Comparison of ENCODE assay signal across 1 cellular context in the genomic region with DNA sequence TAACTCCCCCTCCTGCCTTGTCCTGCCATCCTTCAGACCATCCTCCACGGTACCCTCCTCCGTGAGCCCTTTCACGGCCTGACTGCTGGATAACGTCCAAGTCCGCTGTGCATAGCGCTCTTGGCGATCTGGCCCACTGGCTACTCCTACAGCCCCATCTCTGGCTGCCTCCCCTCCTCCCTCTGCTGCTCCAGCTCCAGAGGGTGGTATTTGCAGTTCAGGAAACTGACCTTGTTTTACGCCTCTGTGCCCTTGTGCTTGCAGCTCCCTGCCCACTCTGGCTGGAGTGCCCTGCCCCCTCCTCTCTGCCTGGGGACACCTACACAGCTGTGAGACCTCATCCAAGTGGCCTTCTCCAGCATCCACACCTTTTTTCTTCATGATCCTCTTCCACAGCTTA.
TF ChIP-seq lines count a peak whose summit lies in the region.

No MANE protein-coding gene starts in this region.

TF ChIP-seq in HepG2, 621 proteins besides CTCF, POLR2A, EP300 and RAD21 (continued from another document and continues in another):
- TF ChIP-seq, protein P1, sequence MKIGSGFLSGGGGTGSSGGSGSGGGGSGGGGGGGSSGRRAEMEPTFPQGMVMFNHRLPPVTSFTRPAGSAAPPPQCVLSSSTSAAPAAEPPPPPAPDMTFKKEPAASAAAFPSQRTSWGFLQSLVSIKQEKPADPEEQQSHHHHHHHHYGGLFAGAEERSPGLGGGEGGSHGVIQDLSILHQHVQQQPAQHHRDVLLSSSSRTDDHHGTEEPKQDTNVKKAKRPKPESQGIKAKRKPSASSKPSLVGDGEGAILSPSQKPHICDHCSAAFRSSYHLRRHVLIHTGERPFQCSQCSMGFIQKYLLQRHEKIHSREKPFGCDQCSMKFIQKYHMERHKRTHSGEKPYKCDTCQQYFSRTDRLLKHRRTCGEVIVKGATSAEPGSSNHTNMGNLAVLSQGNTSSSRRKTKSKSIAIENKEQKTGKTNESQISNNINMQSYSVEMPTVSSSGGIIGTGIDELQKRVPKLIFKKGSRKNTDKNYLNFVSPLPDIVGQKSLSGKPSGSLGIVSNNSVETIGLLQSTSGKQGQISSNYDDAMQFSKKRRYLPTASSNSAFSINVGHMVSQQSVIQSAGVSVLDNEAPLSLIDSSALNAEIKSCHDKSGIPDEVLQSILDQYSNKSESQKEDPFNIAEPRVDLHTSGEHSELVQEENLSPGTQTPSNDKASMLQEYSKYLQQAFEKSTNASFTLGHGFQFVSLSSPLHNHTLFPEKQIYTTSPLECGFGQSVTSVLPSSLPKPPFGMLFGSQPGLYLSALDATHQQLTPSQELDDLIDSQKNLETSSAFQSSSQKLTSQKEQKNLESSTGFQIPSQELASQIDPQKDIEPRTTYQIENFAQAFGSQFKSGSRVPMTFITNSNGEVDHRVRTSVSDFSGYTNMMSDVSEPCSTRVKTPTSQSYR (CRISPR knock-in tag; IDR thresholded peaks at IDR 0.05; ENCODE audit: borderline replicate concordance) = peak; percentile 91
- TF ChIP-seq, protein P2, sequence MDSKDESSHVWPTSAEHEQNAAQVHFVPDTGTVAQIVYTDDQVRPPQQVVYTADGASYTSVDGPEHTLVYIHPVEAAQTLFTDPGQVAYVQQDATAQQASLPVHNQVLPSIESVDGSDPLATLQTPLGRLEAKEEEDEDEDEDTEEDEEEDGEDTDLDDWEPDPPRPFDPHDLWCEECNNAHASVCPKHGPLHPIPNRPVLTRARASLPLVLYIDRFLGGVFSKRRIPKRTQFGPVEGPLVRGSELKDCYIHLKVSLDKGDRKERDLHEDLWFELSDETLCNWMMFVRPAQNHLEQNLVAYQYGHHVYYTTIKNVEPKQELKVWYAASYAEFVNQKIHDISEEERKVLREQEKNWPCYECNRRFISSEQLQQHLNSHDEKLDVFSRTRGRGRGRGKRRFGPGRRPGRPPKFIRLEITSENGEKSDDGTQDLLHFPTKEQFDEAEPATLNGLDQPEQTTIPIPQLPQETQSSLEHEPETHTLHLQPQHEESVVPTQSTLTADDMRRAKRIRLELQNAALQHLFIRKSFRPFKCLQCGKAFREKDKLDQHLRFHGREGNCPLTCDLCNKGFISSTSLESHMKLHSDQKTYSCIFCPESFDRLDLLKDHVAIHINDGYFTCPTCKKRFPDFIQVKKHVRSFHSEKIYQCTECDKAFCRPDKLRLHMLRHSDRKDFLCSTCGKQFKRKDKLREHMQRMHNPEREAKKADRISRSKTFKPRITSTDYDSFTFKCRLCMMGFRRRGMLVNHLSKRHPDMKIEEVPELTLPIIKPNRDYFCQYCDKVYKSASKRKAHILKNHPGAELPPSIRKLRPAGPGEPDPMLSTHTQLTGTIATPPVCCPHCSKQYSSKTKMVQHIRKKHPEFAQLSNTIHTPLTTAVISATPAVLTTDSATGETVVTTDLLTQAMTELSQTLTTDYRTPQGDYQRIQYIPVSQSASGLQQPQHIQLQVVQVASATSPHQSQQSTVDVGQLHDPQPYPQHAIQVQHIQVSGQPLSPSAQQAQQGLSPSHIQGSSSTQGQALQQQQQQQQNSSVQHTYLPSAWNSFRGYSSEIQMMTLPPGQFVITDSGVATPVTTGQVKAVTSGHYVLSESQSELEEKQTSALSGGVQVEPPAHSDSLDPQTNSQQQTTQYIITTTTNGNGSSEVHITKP (CRISPR knock-in tag; IDR thresholded peaks at IDR 0.05; ENCODE audit: low read depth) = no peak
- TF ChIP-seq NFIC (IDR thresholded peaks at IDR 0.05; ENCODE audit: low read length) = no peak
- no peak for TF ChIP-seq HDAC6 (IDR thresholded peaks at IDR 0.05; ENCODE audit: low read depth, low read length)
- TF ChIP-seq HOXA7 (CRISPR knock-in tag; IDR thresholded peaks at IDR 0.05) = no peak
- TF ChIP-seq CCAR2 (optimal IDR thresholded peaks at IDR 0.05; ENCODE audit: low read depth, low read length) = no peak
- peak; percentile 93 for TF ChIP-seq ESRRA (CRISPR knock-in tag; IDR thresholded peaks at IDR 0.05; ENCODE audit: low read depth)
- TF ChIP-seq, protein P3, sequence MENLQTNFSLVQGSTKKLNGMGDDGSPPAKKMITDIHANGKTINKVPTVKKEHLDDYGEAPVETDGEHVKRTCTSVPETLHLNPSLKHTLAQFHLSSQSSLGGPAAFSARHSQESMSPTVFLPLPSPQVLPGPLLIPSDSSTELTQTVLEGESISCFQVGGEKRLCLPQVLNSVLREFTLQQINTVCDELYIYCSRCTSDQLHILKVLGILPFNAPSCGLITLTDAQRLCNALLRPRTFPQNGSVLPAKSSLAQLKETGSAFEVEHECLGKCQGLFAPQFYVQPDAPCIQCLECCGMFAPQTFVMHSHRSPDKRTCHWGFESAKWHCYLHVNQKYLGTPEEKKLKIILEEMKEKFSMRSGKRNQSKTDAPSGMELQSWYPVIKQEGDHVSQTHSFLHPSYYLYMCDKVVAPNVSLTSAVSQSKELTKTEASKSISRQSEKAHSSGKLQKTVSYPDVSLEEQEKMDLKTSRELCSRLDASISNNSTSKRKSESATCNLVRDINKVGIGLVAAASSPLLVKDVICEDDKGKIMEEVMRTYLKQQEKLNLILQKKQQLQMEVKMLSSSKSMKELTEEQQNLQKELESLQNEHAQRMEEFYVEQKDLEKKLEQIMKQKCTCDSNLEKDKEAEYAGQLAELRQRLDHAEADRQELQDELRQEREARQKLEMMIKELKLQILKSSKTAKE (CRISPR knock-in tag; IDR thresholded peaks at IDR 0.05; ENCODE audit: borderline replicate concordance) = no peak
- TF ChIP-seq, protein P4, sequence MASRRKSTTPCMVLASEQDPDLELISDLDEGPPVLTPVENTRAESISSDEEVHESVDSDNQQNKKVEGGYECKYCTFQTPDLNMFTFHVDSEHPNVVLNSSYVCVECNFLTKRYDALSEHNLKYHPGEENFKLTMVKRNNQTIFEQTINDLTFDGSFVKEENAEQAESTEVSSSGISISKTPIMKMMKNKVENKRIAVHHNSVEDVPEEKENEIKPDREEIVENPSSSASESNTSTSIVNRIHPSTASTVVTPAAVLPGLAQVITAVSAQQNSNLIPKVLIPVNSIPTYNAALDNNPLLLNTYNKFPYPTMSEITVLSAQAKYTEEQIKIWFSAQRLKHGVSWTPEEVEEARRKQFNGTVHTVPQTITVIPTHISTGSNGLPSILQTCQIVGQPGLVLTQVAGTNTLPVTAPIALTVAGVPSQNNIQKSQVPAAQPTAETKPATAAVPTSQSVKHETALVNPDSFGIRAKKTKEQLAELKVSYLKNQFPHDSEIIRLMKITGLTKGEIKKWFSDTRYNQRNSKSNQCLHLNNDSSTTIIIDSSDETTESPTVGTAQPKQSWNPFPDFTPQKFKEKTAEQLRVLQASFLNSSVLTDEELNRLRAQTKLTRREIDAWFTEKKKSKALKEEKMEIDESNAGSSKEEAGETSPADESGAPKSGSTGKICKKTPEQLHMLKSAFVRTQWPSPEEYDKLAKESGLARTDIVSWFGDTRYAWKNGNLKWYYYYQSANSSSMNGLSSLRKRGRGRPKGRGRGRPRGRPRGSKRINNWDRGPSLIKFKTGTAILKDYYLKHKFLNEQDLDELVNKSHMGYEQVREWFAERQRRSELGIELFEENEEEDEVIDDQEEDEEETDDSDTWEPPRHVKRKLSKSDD (CRISPR knock-in tag; IDR thresholded peaks at IDR 0.05; ENCODE audit: low read depth) = no peak
- TF ChIP-seq STAT5B (CRISPR knock-in tag; IDR thresholded peaks at IDR 0.05) = no peak
- TF ChIP-seq, protein P5, sequence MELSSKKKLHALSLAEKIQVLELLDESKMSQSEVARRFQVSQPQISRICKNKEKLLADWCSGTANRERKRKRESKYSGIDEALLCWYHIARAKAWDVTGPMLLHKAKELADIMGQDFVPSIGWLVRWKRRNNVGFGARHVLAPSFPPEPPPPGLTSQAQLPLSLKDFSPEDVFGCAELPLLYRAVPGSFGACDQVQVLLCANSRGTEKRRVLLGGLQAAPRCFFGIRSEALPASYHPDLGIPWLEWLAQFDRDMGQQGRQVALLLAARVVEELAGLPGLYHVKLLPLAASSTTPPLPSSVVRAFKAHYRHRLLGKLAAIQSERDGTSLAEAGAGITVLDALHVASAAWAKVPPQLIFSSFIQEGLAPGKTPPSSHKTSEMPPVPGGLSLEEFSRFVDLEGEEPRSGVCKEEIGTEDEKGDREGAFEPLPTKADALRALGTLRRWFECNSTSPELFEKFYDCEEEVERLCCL (CRISPR knock-in tag; IDR thresholded peaks at IDR 0.05; ENCODE audit: borderline replicate concordance) = no peak
- TF ChIP-seq TAF1 (CRISPR knock-in tag; IDR thresholded peaks at IDR 0.05) = no peak
- TF ChIP-seq ZNF441 (CRISPR knock-in tag; IDR thresholded peaks at IDR 0.05; ENCODE audit: borderline replicate concordance) = no peak
- TF ChIP-seq ZNF292 (CRISPR knock-in tag; IDR thresholded peaks at IDR 0.05; ENCODE audit: borderline replicate concordance, low read depth) = peak; percentile 83; the same call in 1 of the 2 replicates
- 0 out of 2 replicates have a peak, but pooled peaks have one; percentile 31 for TF ChIP-seq HDAC1 (CRISPR knock-in tag; IDR thresholded peaks at IDR 0.05)
- TF ChIP-seq, protein P6, sequence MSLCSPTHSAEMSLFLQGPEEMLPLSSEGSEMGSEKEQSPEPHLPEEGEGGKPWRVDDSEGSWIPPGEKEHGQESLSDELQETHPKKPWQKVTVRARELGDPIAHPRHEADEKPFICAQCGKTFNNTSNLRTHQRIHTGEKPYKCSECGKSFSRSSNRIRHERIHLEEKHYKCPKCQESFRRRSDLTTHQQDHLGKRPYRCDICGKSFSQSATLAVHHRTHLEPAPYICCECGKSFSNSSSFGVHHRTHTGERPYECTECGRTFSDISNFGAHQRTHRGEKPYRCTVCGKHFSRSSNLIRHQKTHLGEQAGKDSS (CRISPR knock-in tag; IDR thresholded peaks at IDR 0.05; ENCODE audit: borderline replicate concordance, low read depth) = peak; percentile 80; the same call in 1 of the 2 replicates
- TF ChIP-seq ZNF343 (CRISPR knock-in tag; IDR thresholded peaks at IDR 0.05) = no peak
- TF ChIP-seq ETV6 (CRISPR knock-in tag; conservative IDR thresholded peaks at IDR 0.05) = no peak
- TF ChIP-seq, protein P7, sequence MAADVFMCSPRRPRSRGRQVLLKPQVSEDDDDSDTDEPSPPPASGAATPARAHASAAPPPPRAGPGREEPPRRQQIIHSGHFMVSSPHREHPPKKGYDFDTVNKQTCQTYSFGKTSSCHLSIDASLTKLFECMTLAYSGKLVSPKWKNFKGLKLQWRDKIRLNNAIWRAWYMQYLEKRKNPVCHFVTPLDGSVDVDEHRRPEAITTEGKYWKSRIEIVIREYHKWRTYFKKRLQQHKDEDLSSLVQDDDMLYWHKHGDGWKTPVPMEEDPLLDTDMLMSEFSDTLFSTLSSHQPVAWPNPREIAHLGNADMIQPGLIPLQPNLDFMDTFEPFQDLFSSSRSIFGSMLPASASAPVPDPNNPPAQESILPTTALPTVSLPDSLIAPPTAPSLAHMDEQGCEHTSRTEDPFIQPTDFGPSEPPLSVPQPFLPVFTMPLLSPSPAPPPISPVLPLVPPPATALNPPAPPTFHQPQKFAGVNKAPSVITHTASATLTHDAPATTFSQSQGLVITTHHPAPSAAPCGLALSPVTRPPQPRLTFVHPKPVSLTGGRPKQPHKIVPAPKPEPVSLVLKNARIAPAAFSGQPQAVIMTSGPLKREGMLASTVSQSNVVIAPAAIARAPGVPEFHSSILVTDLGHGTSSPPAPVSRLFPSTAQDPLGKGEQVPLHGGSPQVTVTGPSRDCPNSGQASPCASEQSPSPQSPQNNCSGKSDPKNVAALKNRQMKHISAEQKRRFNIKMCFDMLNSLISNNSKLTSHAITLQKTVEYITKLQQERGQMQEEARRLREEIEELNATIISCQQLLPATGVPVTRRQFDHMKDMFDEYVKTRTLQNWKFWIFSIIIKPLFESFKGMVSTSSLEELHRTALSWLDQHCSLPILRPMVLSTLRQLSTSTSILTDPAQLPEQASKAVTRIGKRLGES (CRISPR knock-in tag; IDR thresholded peaks at IDR 0.05; ENCODE audit: borderline replicate concordance) = no peak
- no peak for TF ChIP-seq NR2C2 (CRISPR knock-in tag; IDR thresholded peaks at IDR 0.05; ENCODE audit: borderline replicate concordance)
- no peak for TF ChIP-seq ZNF143 (CRISPR knock-in tag; IDR thresholded peaks at IDR 0.05)
- no peak for TF ChIP-seq MED8 (CRISPR knock-in tag; IDR thresholded peaks at IDR 0.05; ENCODE audit: insufficient replicate concordance)
- no peak for TF ChIP-seq POLR2G (IDR thresholded peaks at IDR 0.05; ENCODE audit: low read depth, low read length)
- TF ChIP-seq, protein P8, sequence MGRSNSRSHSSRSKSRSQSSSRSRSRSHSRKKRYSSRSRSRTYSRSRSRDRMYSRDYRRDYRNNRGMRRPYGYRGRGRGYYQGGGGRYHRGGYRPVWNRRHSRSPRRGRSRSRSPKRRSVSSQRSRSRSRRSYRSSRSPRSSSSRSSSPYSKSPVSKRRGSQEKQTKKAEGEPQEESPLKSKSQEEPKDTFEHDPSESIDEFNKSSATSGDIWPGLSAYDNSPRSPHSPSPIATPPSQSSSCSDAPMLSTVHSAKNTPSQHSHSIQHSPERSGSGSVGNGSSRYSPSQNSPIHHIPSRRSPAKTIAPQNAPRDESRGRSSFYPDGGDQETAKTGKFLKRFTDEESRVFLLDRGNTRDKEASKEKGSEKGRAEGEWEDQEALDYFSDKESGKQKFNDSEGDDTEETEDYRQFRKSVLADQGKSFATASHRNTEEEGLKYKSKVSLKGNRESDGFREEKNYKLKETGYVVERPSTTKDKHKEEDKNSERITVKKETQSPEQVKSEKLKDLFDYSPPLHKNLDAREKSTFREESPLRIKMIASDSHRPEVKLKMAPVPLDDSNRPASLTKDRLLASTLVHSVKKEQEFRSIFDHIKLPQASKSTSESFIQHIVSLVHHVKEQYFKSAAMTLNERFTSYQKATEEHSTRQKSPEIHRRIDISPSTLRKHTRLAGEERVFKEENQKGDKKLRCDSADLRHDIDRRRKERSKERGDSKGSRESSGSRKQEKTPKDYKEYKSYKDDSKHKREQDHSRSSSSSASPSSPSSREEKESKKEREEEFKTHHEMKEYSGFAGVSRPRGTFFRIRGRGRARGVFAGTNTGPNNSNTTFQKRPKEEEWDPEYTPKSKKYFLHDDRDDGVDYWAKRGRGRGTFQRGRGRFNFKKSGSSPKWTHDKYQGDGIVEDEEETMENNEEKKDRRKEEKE (IDR thresholded peaks at IDR 0.05) = no peak
- TF ChIP-seq, protein P9, sequence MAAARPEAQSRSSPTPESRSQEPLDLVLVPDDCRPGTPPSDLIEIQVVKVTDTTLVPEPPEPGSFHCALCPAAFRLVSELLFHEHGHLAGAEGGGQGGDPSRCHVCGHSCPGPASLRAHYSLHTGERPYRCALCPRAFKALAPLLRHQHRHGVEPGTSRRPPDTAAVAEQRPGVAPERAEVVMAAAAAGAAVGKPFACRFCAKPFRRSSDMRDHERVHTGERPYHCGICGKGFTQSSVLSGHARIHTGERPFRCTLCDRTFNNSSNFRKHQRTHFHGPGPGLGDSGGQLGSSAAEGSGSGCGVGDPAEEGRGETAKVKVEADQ (CRISPR knock-in tag; IDR thresholded peaks at IDR 0.05; ENCODE audit: borderline replicate concordance) = no peak
- TF ChIP-seq KLF9 (CRISPR knock-in tag; IDR thresholded peaks at IDR 0.05; ENCODE audit: low read depth) = no peak
- no peak for TF ChIP-seq ZNF567 (CRISPR knock-in tag; IDR thresholded peaks at IDR 0.05; ENCODE audit: borderline replicate concordance)
- TF ChIP-seq ZNF501 (CRISPR knock-in tag; IDR thresholded peaks at IDR 0.05) = no peak
- TF ChIP-seq RBM22 (optimal IDR thresholded peaks at IDR 0.05; ENCODE audit: low read length) = no peak
- TF ChIP-seq ZBTB42 (CRISPR knock-in tag; IDR thresholded peaks at IDR 0.05) = no peak
- TF ChIP-seq REPIN1 (CRISPR knock-in tag; IDR thresholded peaks at IDR 0.05; ENCODE audit: borderline replicate concordance, low read depth) = peak; percentile 63; the same call in 1 of the 2 replicates
- TF ChIP-seq, protein P10, sequence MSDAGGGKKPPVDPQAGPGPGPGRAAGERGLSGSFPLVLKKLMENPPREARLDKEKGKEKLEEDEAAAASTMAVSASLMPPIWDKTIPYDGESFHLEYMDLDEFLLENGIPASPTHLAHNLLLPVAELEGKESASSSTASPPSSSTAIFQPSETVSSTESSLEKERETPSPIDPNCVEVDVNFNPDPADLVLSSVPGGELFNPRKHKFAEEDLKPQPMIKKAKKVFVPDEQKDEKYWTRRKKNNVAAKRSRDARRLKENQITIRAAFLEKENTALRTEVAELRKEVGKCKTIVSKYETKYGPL (CRISPR knock-in tag; IDR thresholded peaks at IDR 0.05) = no peak
- no peak for TF ChIP-seq ATF7 (IDR thresholded peaks at IDR 0.05)
- no peak for TF ChIP-seq ATF7 (CRISPR knock-in tag; IDR thresholded peaks at IDR 0.05)
- TF ChIP-seq TBL1XR1 (IDR thresholded peaks at IDR 0.05; ENCODE audit: borderline replicate concordance, low read length, partially characterized antibody) = no peak
